In the genomic region with DNA sequence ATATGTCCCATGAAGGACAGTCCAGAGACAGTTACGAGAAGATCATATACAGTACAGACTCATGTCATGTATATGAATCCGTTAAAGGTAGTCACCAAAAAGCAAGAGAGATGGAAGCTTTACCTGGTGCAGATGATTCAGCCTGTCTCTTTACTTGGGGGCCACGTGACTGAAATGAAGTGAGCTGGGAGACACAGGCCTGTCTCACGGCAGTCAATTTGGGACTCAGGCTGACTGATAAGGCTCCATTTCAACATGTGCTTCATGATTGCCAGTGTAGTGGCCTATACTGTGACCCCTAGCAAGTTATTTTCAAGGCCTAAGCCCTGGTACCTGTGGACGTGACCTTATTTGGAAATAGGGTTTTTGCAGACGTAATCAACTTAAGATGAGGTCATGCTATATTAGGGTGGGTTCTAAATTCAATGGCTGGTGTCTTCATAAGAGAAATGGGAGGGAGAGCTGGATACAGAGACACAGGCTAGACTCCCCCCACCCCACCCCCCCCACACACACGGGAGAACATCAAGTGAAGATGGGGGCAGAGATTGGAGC, we compare ENCODE assay signal across 19 cellular contexts. TPM values are rescaled to one million over a fixed set of nuclear protein-coding genes. Genes with fewer than 3 reads are reported as not detected.
DNase-seq lines count a peak whose midpoint lies in the region; ATAC-seq, FAIRE-seq and TF ChIP-seq lines count a peak whose summit lies in the region.
"Had no signal": no experiment of that assay in that cellular context is flagged by ENCODE, and none has a peak within 500 bp of the region (broad histone marks: within the 10 kb centered on the region; RNA-seq: fewer than 3 reads in every experiment).

No MANE protein-coding gene starts in this region.

- H3K9ac ChIP-seq in K562 (ENCODE audit: insufficient read depth in 1 of 2, low read depth in 2 of 2, low read length in 2 of 2), result no peak overlapping the region

- CTCF ChIA-PET in K562 (lab: Yijun Ruan, JAX; ENCODE audit: low intra/inter-chr PET ratio) (no interaction called here), MCF 10A (lab: Yijun Ruan, JAX) (no interaction called here)

- H4K20me1 ChIP-seq in K562 (replicated peaks; ENCODE audit: control insufficient read depth, insufficient read depth, low read length), result no peaks in the 10 kb centered on the region

- TF ChIP-seq CTCF in K562 (IDR thresholded peaks at IDR 0.05 in 2 of 3, conservative IDR thresholded peaks at IDR 0.05 in 1 of 3; ENCODE audit: insufficient read depth in 2 of 3, low read depth in 1 of 3, low read length in 3 of 3) (no peak), esophagus muscularis mucosa (IDR thresholded peaks at IDR 0.05) (no peak), MCF 10A (IDR thresholded peaks at IDR 0.05; ENCODE audit: unreplicated experiment) (no peak)

- no peak overlapping the region for H3K4me2 ChIP-seq in K562 (ENCODE audit: insufficient read depth, low read length)
- H3K4me2 ChIP-seq: GM23338 had no signal

- 2% methylated on average over 4 of the region's 7 CpGs for WGBS in K562 (ENCODE audit: insufficient coverage, low coverage, missing lambda C conversion rate)
- WGBS in esophagus muscularis mucosa, result 77% methylated on average over 5 of the region's 7 CpGs

- no peak for TF ChIP-seq RAD21 in K562 (CRISPR knock-in tag; conservative IDR thresholded peaks at IDR 0.05 in 1 of 2, IDR thresholded peaks at IDR 0.05 in 1 of 2)

- H3K4me1 Mint-ChIP-seq in MCF 10A (ENCODE audit: insufficient read depth, unreplicated experiment), result no peaks in the 10 kb centered on the region

- H3K36me3 Mint-ChIP-seq in MCF 10A (ENCODE audit: insufficient read depth, unreplicated experiment), result peaks cover 7% of the 10 kb centered on the region
- H3K36me3 Mint-ChIP-seq: CD8-positive, alpha-beta T cell had no signal

- no peak overlapping the region for H3K27ac Mint-ChIP-seq in MCF 10A (ENCODE audit: low read depth, unreplicated experiment)
- H3K27ac Mint-ChIP-seq: CD8-positive, alpha-beta T cell; GM23338 had no signal

- H3K9me3 ChIP-seq in K562 (replicated peaks; ENCODE audit: control insufficient read depth, insufficient read depth, low read depth, low read length) (no peaks in the 10 kb centered on the region), esophagus muscularis mucosa (no peaks in the 10 kb centered on the region)
- H3K9me3 ChIP-seq: Caco-2 had no signal

- H3K27me3 Mint-ChIP-seq in MCF 10A (ENCODE audit: insufficient read depth, unreplicated experiment), result peaks cover 44% of the 10 kb centered on the region

- H3K79me2 ChIP-seq in K562 (ENCODE audit: control insufficient read depth, insufficient read depth, low read length), result no peaks in the 10 kb centered on the region

- peaks cover 0 to 3% of the 10 kb centered on the region in 2 experiments; a peak in 3 of 5 replicates for H3K4me1 ChIP-seq in K562 (replicated peaks in 1 of 2; ENCODE audit: control insufficient read depth in 2 of 2, insufficient read depth in 2 of 2, low read length in 2 of 2)
- peaks cover 8 to 23% (median 18%) of the 10 kb centered on the region in 4 donors for H3K4me1 ChIP-seq in esophagus muscularis mucosa
- H3K4me1 ChIP-seq: Caco-2 had no signal

- ATAC-seq in K562 (peak; percentile 73), left lobe of liver (no peak), GM21360 (IDR thresholded peaks at IDR 0.05; ENCODE audit: unreplicated experiment) (no peak)
- ATAC-seq: CD8-positive, alpha-beta T cell; GM23338 had no signal

- FAIRE-seq in K562 (lab: Jason Lieb, UNC), result peak; percentile 75
- FAIRE-seq: G401.6, GM12892, GM19239, H54 had no signal

- intact Hi-C loops in K562 (cut with micrococcal nuclease), result no loop called here
- intact Hi-C loops in esophagus muscularis mucosa (cut with DNase I), result no loop called here
- intact Hi-C loops in MCF 10A (cut with micrococcal nuclease), result no loop called here

- no peak for TF ChIP-seq POLR2A in K562 (conservative IDR thresholded peaks at IDR 0.05)
- TF ChIP-seq POLR2A in esophagus muscularis mucosa (IDR thresholded peaks at IDR 0.05; ENCODE audit: low read depth), result no peak

- no peaks in the 10 kb centered on the region for H3K9me3 Mint-ChIP-seq in MCF 10A (ENCODE audit: unreplicated experiment)
- H3K9me3 Mint-ChIP-seq: CD8-positive, alpha-beta T cell; GM23338 had no signal

- in situ Hi-C loops in K562 (cut with MboI), result no loop called here

- POLR2A ChIA-PET in K562 (lab: Yijun Ruan, JAX), result no interaction called here
- POLR2A ChIA-PET in MCF 10A (lab: Yijun Ruan, JAX), result no interaction called here

- no peak overlapping the region for H3K4me3 Mint-ChIP-seq in MCF 10A (ENCODE audit: unreplicated experiment)
- H3K4me3 Mint-ChIP-seq: CD8-positive, alpha-beta T cell; GM23338 had no signal

- TF ChIP-seq EP300 in K562 (IDR thresholded peaks at IDR 0.05; ENCODE audit: low read length) (no peak), esophagus muscularis mucosa (IDR thresholded peaks at IDR 0.05) (no peak)

- H2AFZ ChIP-seq in K562 (ENCODE audit: low read depth, low read length), result peak overlapping the region; percentile 65; the same call in 1 of the 2 replicates
- H2AFZ ChIP-seq: GM23338 had no signal

- H3K27ac ChIP-seq in K562 (ENCODE audit: extremely low read depth, low read depth, low read length), result no peak overlapping the region; the same call in 2 of the 3 replicates
- no peak overlapping the region for H3K27ac ChIP-seq in esophagus muscularis mucosa (replicated peaks in 1 of 4)

- BruUV-seq in K562 (replicated peaks; lab: Mats Ljungman, UMichigan) (no TSS peak), MCF 10A (replicated peaks; lab: Mats Ljungman, UMichigan) (no TSS peak)

- no peaks in the 10 kb centered on the region for H3K9me1 ChIP-seq in K562 (ENCODE audit: control insufficient read depth, insufficient read depth, low read length)

- DNase-seq in K562 (ENCODE audit: extremely low read depth in 1 of 4, low spot score in 3 of 4), result peak in 2 of 4 experiments; percentile 5 to 34
- peak; percentile 57 for DNase-seq in esophagus muscularis mucosa (ENCODE audit: extremely low spot score)
- DNase-seq in left lobe of liver (ENCODE audit: low spot score), result peak; percentile 15
- DNase-seq in MCF 10A (ENCODE audit: unreplicated experiment), result no peak
- DNase-seq in activated CD4-positive, alpha-beta T cell treated with anti-CD3 and anti-CD28 coated beads for 48 hours, result no peak
- DNase-seq: C1 segment of cervical spinal cord; Caco-2; CD8-positive, alpha-beta T cell; DMS153; DND-41; HCEC 1CT had no signal

- H3K36me3 ChIP-seq in K562 (ENCODE audit: control insufficient read depth, insufficient read depth, low read length), result no peaks in the 10 kb centered on the region
- H3K36me3 ChIP-seq in esophagus muscularis mucosa, result no peaks in the 10 kb centered on the region

- no peaks in the 10 kb centered on the region for H3K27me3 ChIP-seq in K562 (ENCODE audit: control insufficient read depth in 2 of 2, insufficient read depth in 2 of 2, low read length in 2 of 2)
- H3K27me3 ChIP-seq in esophagus muscularis mucosa, result peaks cover 0 to 34% (median 27%) of the 10 kb centered on the region in 4 donors

- H3K4me3 ChIP-seq in K562, result no peak overlapping the region
- H3K4me3 ChIP-seq in esophagus muscularis mucosa, result no peak overlapping the region
- H3K4me3 ChIP-seq: GM23338 had no signal

TF ChIP-seq in K562, 482 proteins besides CTCF, POLR2A, EP300 and RAD21 (continues in another document):
- no peak for TF ChIP-seq PCBP2 (IDR thresholded peaks at IDR 0.05; ENCODE audit: low read depth, low read length, poor library complexity, severe bottlenecking)
- no peak for TF ChIP-seq ZNF384 (IDR thresholded peaks at IDR 0.05; ENCODE audit: low read depth, low read length)

RNA-seq across cellular contexts. Expression of gene PROK2, which starts 3.0 kb away (rescaled TPM):
- total RNA-seq in K562 (2011; cell fraction: chromatin; rRNA removed; ENCODE audit: low replicate concordance), result not detected in 2 replicates
- not detected in 2 replicates for total RNA-seq in K562 (2011; cell fraction: nucleolus; rRNA removed)
- not detected in 2 replicates for total RNA-seq in K562 (2011; cell fraction: nucleoplasm; rRNA removed)
- total RNA-seq in K562 (2014; rRNA removed) (not detected in 2 replicates), K562 (2014; rRNA removed; fragmentation: Illumina TruSeq; extraction: Trizol) (not detected in 2 replicates), K562 (2015; rRNA removed; fragmentation: Illumina TruSeq; extraction: Trizol) (not detected in 2 replicates), K562 (2021) (not detected in 2 replicates), esophagus muscularis mucosa (1 to 10 TPM in 1 of 4 donors, under 1 TPM in 2, not detected in 1; 0.29 to 2.0 (median 0.71) TPM), left lobe of liver (0.25 TPM), MCF 10A (2022) (not detected in 2 replicates)
- polyA plus RNA-seq in K562 (2011; rRNA removed) (not detected in 2 replicates), K562 (2014; fragmentation: Illumina TruSeq; extraction: Trizol) (not detected in 2 replicates), K562 (2014; fragmentation: Nextera tagmentation; extraction: Ambion mirVana) (under 1 TPM; 0.07 to 0.13 TPM), K562 (2014; rRNA removed) (not detected in 2 replicates)
- not detected in 2 replicates for polyA plus RNA-seq in K562 (2011; cell fraction: cytosol; rRNA removed)
- not detected in 2 replicates for polyA plus RNA-seq in K562 (2011; cell fraction: nucleus; rRNA removed)
- 0.11 TPM in 1 of 2 replicates, not detected in the other for polyA plus RNA-seq in K562 (2012)
- not detected in 2 replicates for polyA minus RNA-seq in K562 (2011; rRNA and poly(A)+ RNA removed)
- polyA minus RNA-seq in K562 (2011; cell fraction: cytosol; rRNA and poly(A)+ RNA removed), result not detected in 2 replicates
- not detected in 2 replicates for polyA minus RNA-seq in K562 (2011; cell fraction: nucleus; rRNA and poly(A)+ RNA removed)
- total RNA-seq: A172, Caco-2 had no signal
- polyA plus RNA-seq: BJ had no signal

RNA-seq across cellular contexts. Expression of gene GPR27, which starts 34.3 kb away (rescaled TPM):
- not detected in 2 replicates for total RNA-seq in K562 (2011; cell fraction: chromatin; rRNA removed; ENCODE audit: low replicate concordance)
- total RNA-seq in K562 (2011; cell fraction: nucleolus; rRNA removed), result not detected in 2 replicates
- total RNA-seq in K562 (2011; cell fraction: nucleoplasm; rRNA removed), result not detected in 2 replicates
- total RNA-seq in K562 (2014; rRNA removed) (not detected in 2 replicates), K562 (2014; rRNA removed; fragmentation: Illumina TruSeq; extraction: Trizol) (not detected in 2 replicates), K562 (2015; rRNA removed; fragmentation: Illumina TruSeq; extraction: Trizol) (not detected in 2 replicates), K562 (2021) (not detected in 2 replicates), esophagus muscularis mucosa (1 to 10 TPM; 2.2 to 4.3 (median 2.5) TPM), left lobe of liver (0.10 TPM), MCF 10A (2022) (4.4 and 6.3 TPM in 2 replicates)
- polyA plus RNA-seq in K562 (2011; rRNA removed) (not detected in 2 replicates), K562 (2014; fragmentation: Illumina TruSeq; extraction: Trizol) (not detected in 2 replicates), K562 (2014; fragmentation: Nextera tagmentation; extraction: Ambion mirVana) (not detected), K562 (2014; rRNA removed) (not detected in 2 replicates)
- polyA plus RNA-seq in K562 (2011; cell fraction: cytosol; rRNA removed), result not detected in 2 replicates
- polyA plus RNA-seq in K562 (2011; cell fraction: nucleus; rRNA removed), result not detected in 2 replicates
- not detected in 2 replicates for polyA plus RNA-seq in K562 (2012)
- polyA minus RNA-seq in K562 (2011; rRNA and poly(A)+ RNA removed), result not detected in 2 replicates
- polyA minus RNA-seq in K562 (2011; cell fraction: cytosol; rRNA and poly(A)+ RNA removed), result not detected in 2 replicates
- polyA minus RNA-seq in K562 (2011; cell fraction: nucleus; rRNA and poly(A)+ RNA removed), result not detected in 2 replicates
- total RNA-seq: A172 had no signal

Comparison
In these comparisons a context has a peak if more than half of its experiments do, and no peak if none do; other contexts are left out.
1. DNase-seq: peak in esophagus muscularis mucosa (single experiment) and left lobe of liver (single experiment); none in MCF 10A (single experiment) and activated CD4-positive, alpha-beta T cell treated with anti-CD3 and anti-CD28 coated beads for 48 hours (single experiment).